20 cellular contexts compared by ENCODE assay signal in genomic region chr6:67790569-67790968, GRCh38.
"Had no signal": no experiment of that assay in that cellular context is flagged by ENCODE, and none has a peak within 500 bp of the region (broad histone marks: within the 10 kb centered on the region; RNA-seq: fewer than 3 reads in every experiment).

No MANE protein-coding gene starts in this region.

- H3K4me3 ChIP-seq: MG63, SJSA1 had no signal

- H3K4me1 ChIP-seq: SJSA1 had no signal

- H3K9me3 ChIP-seq: MG63 had no signal

- H3K27me3 ChIP-seq: MG63, SJSA1 had no signal

- H3K36me3 ChIP-seq: MG63, SJSA1 had no signal

- H3K27ac ChIP-seq: SJSA1 had no signal

- DNase-seq: KBM-7, MG63, NCI-H1092, NCI-H1105 treated with DMSO at 0.1 percent for 48 hours, NCI-H1417 treated with DMSO at 0.1 percent for 48 hours, NCI-H146, NCI-H1694 treated with DMSO at 0.1 percent for 48 hours, NCI-H1930, NCI-H2081, NCI-H2107, NCI-H2227 treated with DMSO at 0.1 percent for 48 hours, NCI-H524, NCI-H526 treated with DMSO at 0.1 percent for 48 hours, NCI-H774, Right ventricle myocardium superior, RPMI8226, SIG-M5, T-helper 1 cell had no signal

- FAIRE-seq: RCC 7860 had no signal
